8 cellular contexts compared by ENCODE assay signal in genomic region chr19:9786342-9786741, GRCh38. TPM values are rescaled to one million over a fixed set of nuclear protein-coding genes. Genes with fewer than 3 reads are reported as not detected.
A peak's percentile ranks its signal among the peaks of the same experiment; 100 is the strongest.
DNase-seq lines count a peak whose midpoint lies in the region; ATAC-seq and TF ChIP-seq lines count a peak whose summit lies in the region.

No MANE protein-coding gene starts in this region.

- no peaks in the 10 kb centered on the region for H3K9me3 Mint-ChIP-seq in activated naive CD4-positive, alpha-beta T cell treated with anti-CD3 and anti-CD28 coated beads, Interleukin-2, amount 50 U/mL, for 24 hours

- peak overlapping the region; percentile 94 for H3K27ac ChIP-seq in upper lobe of right lung

- TF ChIP-seq CTCF in cardiac fibroblast (IDR thresholded peaks at IDR 0.05; ENCODE audit: low read depth, low read length), result no peak
- TF ChIP-seq CTCF in upper lobe of right lung (IDR thresholded peaks at IDR 0.05), result no peak

- H3K4me1 Mint-ChIP-seq in activated naive CD4-positive, alpha-beta T cell treated with anti-CD3 and anti-CD28 coated beads, Interleukin-2, amount 50 U/mL, for 24 hours, result peaks cover 27% of the 10 kb centered on the region

- H3K27me3 ChIP-seq in mononuclear cell (ENCODE audit: insufficient read depth, low read length) (no peaks in the 10 kb centered on the region), upper lobe of right lung (no peaks in the 10 kb centered on the region)

- ATAC-seq in upper lobe of right lung, result no peak

- no peaks in the 10 kb centered on the region for H3K36me3 ChIP-seq in upper lobe of right lung

- intact Hi-C loops in upper lobe of right lung (cut with DNase I), result no loop called here

- H3K4me3 ChIP-seq in cardiac fibroblast (replicated peaks in 1 of 2; ENCODE audit: low read depth in 2 of 2, low read length in 2 of 2) (peak overlapping the region; percentile 86 to 88), mononuclear cell (ENCODE audit: low read length) (peak overlapping the region; percentile 66), upper lobe of right lung (peak overlapping the region; percentile 79)

- H3K36me3 Mint-ChIP-seq in activated naive CD4-positive, alpha-beta T cell treated with anti-CD3 and anti-CD28 coated beads, Interleukin-2, amount 50 U/mL, for 24 hours, result no peaks in the 10 kb centered on the region

- no peak overlapping the region for H3K27ac Mint-ChIP-seq in activated naive CD4-positive, alpha-beta T cell treated with anti-CD3 and anti-CD28 coated beads, Interleukin-2, amount 50 U/mL, for 24 hours

- no peaks in the 10 kb centered on the region for H3K27me3 Mint-ChIP-seq in activated naive CD4-positive, alpha-beta T cell treated with anti-CD3 and anti-CD28 coated beads, Interleukin-2, amount 50 U/mL, for 24 hours

- H3K9me3 ChIP-seq in mononuclear cell (ENCODE audit: low read depth, low read length) (no peaks in the 10 kb centered on the region), upper lobe of right lung (no peaks in the 10 kb centered on the region)

- peaks cover 24% of the 10 kb centered on the region for H3K4me1 ChIP-seq in mononuclear cell (ENCODE audit: insufficient read depth, low read length)
- peaks cover 12% of the 10 kb centered on the region for H3K4me1 ChIP-seq in upper lobe of right lung

- no peak for DNase-seq in activated naive CD4-positive, alpha-beta T cell treated with Interleukin-2 at 50 U/mL for 16 hours
- DNase-seq in cardiac fibroblast (ENCODE audit: low read depth in 2 of 2) (no peak), upper lobe of right lung (no peak), NCI-H1048 (lab: John Stamatoyannopoulos, UW) (no peak), foreskin melanocyte (no peak), NCI-H2029 (lab: John Stamatoyannopoulos, UW) (no peak)

- peak overlapping the region; percentile 94 for H3K4me3 Mint-ChIP-seq in activated naive CD4-positive, alpha-beta T cell treated with anti-CD3 and anti-CD28 coated beads, Interleukin-2, amount 50 U/mL, for 24 hours

RNA-seq across cellular contexts. Expression of gene ZNF846, which starts 17.8 kb away (rescaled TPM):
- 4.8 TPM for total RNA-seq in mononuclear cell
- total RNA-seq in upper lobe of right lung, result 10.2 TPM

RNA-seq across cellular contexts. Expression of gene FBXL12, which starts 32.5 kb away (rescaled TPM):
- total RNA-seq in mononuclear cell (17.1 TPM), upper lobe of right lung (21.5 TPM)

RNA-seq across cellular contexts. Expression of gene UBL5, which starts 41.4 kb away (rescaled TPM):
- total RNA-seq in mononuclear cell, result 75.8 TPM
- 220 TPM for total RNA-seq in upper lobe of right lung

RNA-seq across cellular contexts. Expression of gene PIN1, which starts 48.8 kb away (rescaled TPM):
- total RNA-seq in mononuclear cell (44.7 TPM), upper lobe of right lung (50.3 TPM)
